Comparison of ENCODE assay signal across 9 cellular contexts in the genomic region with DNA sequence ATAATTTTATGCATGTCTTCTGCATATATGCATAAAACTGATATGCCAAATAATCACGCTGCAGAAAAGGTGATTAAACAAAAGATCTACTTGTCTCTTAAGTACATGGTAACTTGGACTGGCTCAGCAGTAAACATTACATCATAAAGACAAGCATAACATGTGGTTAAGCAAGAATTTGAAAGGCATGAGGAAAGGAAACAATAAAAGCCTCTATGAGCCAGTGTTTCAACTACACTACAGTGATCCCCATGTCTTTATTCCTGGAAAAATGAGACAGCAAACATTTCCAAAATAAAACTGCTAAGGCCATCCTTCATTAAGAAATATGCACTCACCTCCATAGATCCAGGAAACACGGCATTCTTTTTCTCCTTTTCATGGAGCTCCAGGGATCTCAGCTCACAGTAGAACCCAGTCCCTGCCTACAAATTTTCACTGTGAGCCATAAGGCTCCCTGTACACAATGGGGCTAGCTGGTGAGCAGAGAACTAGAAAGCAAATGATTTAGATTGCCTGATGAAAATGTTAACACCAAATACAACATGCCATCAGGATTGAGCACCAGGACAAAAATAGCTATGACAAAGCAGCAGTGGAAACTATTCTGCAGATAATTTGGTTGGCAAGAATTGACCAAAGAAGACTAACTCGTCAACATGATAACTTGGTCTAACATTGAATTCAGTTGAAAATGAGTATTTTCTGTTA.
A peak's percentile ranks its signal among the peaks of the same experiment; 100 is the strongest.
DNase-seq lines count a peak whose midpoint lies in the region; ATAC-seq and TF ChIP-seq lines count a peak whose summit lies in the region.
"Had no signal": no experiment of that assay in that cellular context is flagged by ENCODE, and none has a peak within 500 bp of the region (broad histone marks: within the 10 kb centered on the region; RNA-seq: fewer than 3 reads in every experiment).

No MANE protein-coding gene starts in this region.

- no peak overlapping the region for H3K4me3 Mint-ChIP-seq in natural killer cell
- H3K4me3 Mint-ChIP-seq: activated naive CD8-positive, alpha-beta T cell had no signal

- H3K36me3 ChIP-seq in RWPE2 (ENCODE audit: low read depth) (no peaks in the 10 kb centered on the region; the same call in 1 of the 2 replicates), skeletal muscle tissue (ENCODE audit: control insufficient read depth in 3 of 3, insufficient read depth in 3 of 3, low read length in 3 of 3) (no peaks in the 10 kb centered on the region)

- DNase-seq in HFF-Myc (ENCODE audit: extremely low read depth, low read depth) = peak; percentile 67
- DNase-seq in RWPE2 (ENCODE audit: low spot score) = no peak
- DNase-seq in fibroblast of the conjunctiva (ENCODE audit: low read depth) = peak; percentile 86
- DNase-seq in natural killer cell = no peak
- no peak for DNase-seq in nucleus accumbens (lab: John Stamatoyannopoulos, UW)
- no peak for DNase-seq in HUDEP-2 (lab: John Stamatoyannopoulos, UW; ENCODE audit: unreplicated experiment in 76 of 76)

- TF ChIP-seq CTCF in HFF-Myc (IDR thresholded peaks at IDR 0.05; ENCODE audit: low read depth, low read length, missing control alignments) (no peak), RWPE2 (IDR thresholded peaks at IDR 0.05; ENCODE audit: poor library complexity, severe bottlenecking) (no peak), natural killer cell (IDR thresholded peaks at IDR 0.05) (no peak)

- intact Hi-C loops in natural killer cell (cut with micrococcal nuclease) = no loop called here

- H3K36me3 Mint-ChIP-seq in natural killer cell = no peaks in the 10 kb centered on the region
- H3K36me3 Mint-ChIP-seq: activated naive CD8-positive, alpha-beta T cell had no signal

- H3K4me1 Mint-ChIP-seq in natural killer cell = no peaks in the 10 kb centered on the region

- ATAC-seq in RWPE2 (ENCODE audit: low read depth) (peak; percentile 96), natural killer cell (no peak), HG03175 (IDR thresholded peaks at IDR 0.05; ENCODE audit: unreplicated experiment) (no peak)

- H3K27me3 Mint-ChIP-seq in natural killer cell (ENCODE audit: low read depth in 2 of 2) = no peaks in the 10 kb centered on the region
- H3K27me3 Mint-ChIP-seq: activated naive CD8-positive, alpha-beta T cell had no signal

- no peak overlapping the region for H3K4me3 ChIP-seq in HFF-Myc (replicated peaks; ENCODE audit: low read depth, low read length)
- no peak overlapping the region for H3K4me3 ChIP-seq in RWPE2 (ENCODE audit: severe bottlenecking)
- H3K4me3 ChIP-seq in skeletal muscle tissue (ENCODE audit: low read length in 3 of 3) = peak overlapping the region; percentile 17 to 59 (median 45)

- H3K27me3 ChIP-seq in RWPE2 (ENCODE audit: insufficient read depth, poor library complexity, severe bottlenecking) (no peaks in the 10 kb centered on the region), skeletal muscle tissue (ENCODE audit: control insufficient read depth in 3 of 3, insufficient read depth in 3 of 3, low read length in 3 of 3) (no peaks in the 10 kb centered on the region)

- H3K9me3 Mint-ChIP-seq in natural killer cell = peaks cover 16 to 18% of the 10 kb centered on the region in 2 donors

- H3K9me3 ChIP-seq in RWPE2 (ENCODE audit: severe bottlenecking) (no peaks in the 10 kb centered on the region), skeletal muscle tissue (ENCODE audit: control insufficient read depth in 3 of 3, low read length in 3 of 3) (no peaks in the 10 kb centered on the region)

- peak overlapping the region in 2 of 3 donors; percentile 54 to 62 for H3K9ac ChIP-seq in skeletal muscle tissue (ENCODE audit: low read depth in 1 of 3, low read length in 3 of 3)

- H3K4me1 ChIP-seq in RWPE2 (ENCODE audit: insufficient read depth, poor library complexity, severe bottlenecking) (peaks cover 9% of the 10 kb centered on the region), skeletal muscle tissue (ENCODE audit: control insufficient read depth in 3 of 3, insufficient read depth in 3 of 3, low read length in 3 of 3) (no peaks in the 10 kb centered on the region)

- H3K27ac ChIP-seq in RWPE2 (ENCODE audit: poor library complexity, severe bottlenecking) (peak overlapping the region; percentile 50), skeletal muscle tissue (ENCODE audit: low read depth, low read length) (peak overlapping the region; percentile 95)

- H3K27ac Mint-ChIP-seq in natural killer cell = no peak overlapping the region
- H3K27ac Mint-ChIP-seq: activated naive CD8-positive, alpha-beta T cell had no signal

Comparison
In these comparisons a context has a peak if more than half of its experiments do, and no peak if none do; other contexts are left out.
1. DNase-seq: peak in HFF-Myc (single experiment) and fibroblast of the conjunctiva (single experiment); none in RWPE2 (single experiment), natural killer cell (single experiment), nucleus accumbens (0 of 56) and HUDEP-2 (0 of 76).
2. H3K4me3 ChIP-seq: peak in skeletal muscle tissue (3 of 3); none in HFF-Myc (single experiment) and RWPE2 (single experiment).